Comparison of ENCODE assay signal across 1 cellular context in the genomic region with DNA sequence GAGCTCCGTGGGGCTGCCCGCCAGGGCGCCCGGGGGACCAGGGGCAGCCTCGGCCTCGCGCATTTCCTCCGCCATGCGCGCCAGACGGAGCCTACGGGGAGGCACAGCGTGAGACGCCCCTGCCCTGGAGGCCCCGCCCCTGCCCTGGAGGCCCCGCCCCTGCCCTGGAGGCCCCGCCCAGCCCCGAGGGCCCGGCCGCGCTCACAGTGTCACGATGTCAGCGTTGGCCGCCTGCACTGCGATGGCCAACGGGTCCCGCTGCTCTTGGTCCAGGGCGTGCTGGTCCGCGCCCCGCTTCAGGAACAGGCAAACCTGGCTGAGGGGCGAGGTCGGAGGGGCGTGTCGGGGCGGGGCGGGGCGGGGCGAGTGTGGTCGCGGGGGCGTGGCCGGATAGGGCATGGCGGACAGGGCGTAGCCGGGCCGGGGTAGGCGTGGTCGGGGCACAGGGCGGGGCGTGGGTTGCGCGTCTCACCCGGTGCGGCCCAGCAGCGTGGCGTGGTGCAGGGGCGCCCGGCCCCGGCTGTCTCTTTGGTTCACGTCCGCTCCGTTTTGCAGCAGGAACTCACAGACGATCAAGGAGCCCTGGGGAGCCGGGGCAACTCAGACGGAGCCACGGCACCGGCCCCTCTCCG.
TF ChIP-seq lines count a peak whose summit lies in the region.

No MANE protein-coding gene starts in this region.

TF ChIP-seq in GM23338, 12 proteins besides CTCF, POLR2A, EP300 and RAD21 (continued from another document):
- TF ChIP-seq, protein P1, sequence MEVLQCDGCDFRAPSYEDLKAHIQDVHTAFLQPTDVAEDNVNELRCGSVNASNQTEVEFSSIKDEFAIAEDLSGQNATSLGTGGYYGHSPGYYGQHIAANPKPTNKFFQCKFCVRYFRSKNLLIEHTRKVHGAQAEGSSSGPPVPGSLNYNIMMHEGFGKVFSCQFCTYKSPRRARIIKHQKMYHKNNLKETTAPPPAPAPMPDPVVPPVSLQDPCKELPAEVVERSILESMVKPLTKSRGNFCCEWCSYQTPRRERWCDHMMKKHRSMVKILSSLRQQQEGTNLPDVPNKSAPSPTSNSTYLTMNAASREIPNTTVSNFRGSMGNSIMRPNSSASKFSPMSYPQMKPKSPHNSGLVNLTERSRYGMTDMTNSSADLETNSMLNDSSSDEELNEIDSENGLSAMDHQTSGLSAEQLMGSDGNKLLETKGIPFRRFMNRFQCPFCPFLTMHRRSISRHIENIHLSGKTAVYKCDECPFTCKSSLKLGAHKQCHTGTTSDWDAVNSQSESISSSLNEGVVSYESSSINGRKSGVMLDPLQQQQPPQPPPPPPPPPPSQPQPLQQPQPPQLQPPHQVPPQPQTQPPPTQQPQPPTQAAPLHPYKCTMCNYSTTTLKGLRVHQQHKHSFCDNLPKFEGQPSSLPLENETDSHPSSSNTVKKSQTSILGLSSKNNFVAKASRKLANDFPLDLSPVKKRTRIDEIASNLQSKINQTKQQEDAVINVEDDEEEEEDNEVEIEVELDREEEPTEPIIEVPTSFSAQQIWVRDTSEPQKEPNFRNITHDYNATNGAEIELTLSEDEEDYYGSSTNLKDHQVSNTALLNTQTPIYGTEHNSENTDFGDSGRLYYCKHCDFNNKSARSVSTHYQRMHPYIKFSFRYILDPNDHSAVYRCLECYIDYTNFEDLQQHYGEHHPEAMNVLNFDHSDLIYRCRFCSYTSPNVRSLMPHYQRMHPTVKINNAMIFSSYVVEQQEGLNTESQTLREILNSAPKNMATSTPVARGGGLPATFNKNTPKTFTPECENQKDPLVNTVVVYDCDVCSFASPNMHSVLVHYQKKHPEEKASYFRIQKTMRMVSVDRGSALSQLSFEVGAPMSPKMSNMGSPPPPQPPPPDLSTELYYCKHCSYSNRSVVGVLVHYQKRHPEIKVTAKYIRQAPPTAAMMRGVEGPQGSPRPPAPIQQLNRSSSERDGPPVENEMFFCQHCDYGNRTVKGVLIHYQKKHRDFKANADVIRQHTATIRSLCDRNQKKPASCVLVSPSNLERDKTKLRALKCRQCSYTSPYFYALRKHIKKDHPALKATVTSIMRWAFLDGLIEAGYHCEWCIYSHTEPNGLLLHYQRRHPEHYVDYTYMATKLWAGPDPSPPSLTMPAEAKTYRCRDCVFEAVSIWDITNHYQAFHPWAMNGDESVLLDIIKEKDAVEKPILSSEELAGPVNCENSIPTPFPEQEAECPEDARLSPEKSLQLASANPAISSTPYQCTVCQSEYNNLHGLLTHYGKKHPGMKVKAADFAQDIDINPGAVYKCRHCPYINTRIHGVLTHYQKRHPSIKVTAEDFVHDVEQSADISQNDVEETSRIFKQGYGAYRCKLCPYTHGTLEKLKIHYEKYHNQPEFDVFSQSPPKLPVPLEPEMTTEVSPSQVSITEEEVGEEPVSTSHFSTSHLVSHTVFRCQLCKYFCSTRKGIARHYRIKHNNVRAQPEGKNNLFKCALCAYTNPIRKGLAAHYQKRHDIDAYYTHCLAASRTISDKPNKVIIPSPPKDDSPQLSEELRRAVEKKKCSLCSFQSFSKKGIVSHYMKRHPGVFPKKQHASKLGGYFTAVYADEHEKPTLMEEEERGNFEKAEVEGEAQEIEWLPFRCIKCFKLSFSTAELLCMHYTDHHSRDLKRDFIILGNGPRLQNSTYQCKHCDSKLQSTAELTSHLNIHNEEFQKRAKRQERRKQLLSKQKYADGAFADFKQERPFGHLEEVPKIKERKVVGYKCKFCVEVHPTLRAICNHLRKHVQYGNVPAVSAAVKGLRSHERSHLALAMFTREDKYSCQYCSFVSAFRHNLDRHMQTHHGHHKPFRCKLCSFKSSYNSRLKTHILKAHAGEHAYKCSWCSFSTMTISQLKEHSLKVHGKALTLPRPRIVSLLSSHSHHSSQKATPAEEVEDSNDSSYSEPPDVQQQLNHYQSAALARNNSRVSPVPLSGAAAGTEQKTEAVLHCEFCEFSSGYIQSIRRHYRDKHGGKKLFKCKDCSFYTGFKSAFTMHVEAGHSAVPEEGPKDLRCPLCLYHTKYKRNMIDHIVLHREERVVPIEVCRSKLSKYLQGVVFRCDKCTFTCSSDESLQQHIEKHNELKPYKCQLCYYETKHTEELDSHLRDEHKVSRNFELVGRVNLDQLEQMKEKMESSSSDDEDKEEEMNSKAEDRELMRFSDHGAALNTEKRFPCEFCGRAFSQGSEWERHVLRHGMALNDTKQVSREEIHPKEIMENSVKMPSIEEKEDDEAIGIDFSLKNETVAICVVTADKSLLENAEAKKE (CRISPR knock-in tag; IDR thresholded peaks at IDR 0.05), result no peak
- TF ChIP-seq EZH2 (IDR thresholded peaks at IDR 0.05; ENCODE audit: low read depth, unreplicated experiment) (no peak), JUNB (IDR thresholded peaks at IDR 0.05; ENCODE audit: unreplicated experiment) (no peak), POLR2AphosphoS5 (IDR thresholded peaks at IDR 0.05; ENCODE audit: low read depth) (0 out of 2 replicates have a peak, but pooled peaks have one; percentile 26), NANOG (IDR thresholded peaks at IDR 0.05; ENCODE audit: borderline replicate concordance) (no peak), ZNF114 (CRISPR knock-in tag; IDR thresholded peaks at IDR 0.05) (no peak), EZH2phosphoT487 (IDR thresholded peaks at IDR 0.05; ENCODE audit: unreplicated experiment) (no peak)
